ENCODE assay signal across 8 cellular contexts in the genomic region with DNA sequence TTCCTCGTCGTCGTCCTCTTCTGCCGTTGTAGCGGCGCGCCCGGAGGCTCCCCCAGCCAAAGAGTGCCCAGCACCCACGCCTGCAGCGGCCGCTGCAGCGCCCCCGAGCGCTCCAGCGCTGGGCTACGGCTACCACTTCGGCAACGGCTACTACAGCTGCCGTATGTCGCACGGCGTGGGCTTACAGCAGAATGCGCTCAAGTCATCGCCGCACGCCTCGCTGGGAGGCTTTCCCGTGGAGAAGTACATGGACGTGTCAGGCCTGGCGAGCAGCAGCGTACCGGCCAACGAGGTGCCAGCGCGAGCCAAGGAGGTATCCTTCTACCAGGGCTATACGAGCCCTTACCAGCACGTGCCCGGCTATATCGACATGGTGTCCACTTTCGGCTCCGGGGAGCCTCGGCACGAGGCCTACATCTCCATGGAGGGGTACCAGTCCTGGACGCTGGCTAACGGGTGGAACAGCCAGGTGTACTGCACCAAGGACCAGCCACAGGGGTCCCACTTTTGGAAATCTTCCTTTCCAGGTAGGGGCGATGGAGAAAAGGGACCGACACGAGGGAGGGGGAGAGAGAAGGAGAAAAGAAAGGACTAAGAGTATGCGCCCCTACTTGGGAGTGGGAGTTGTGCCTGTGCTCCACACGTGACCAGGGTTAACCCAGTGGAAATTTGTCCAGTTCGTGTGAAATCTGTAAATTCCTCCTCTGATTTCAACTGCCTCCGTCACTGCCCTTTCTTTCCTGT. TPM values are rescaled to one million over a fixed set of nuclear protein-coding genes. Genes with fewer than 3 reads are reported as not detected.
DNase-seq lines count a peak whose midpoint lies in the region; ATAC-seq, FAIRE-seq and TF ChIP-seq lines count a peak whose summit lies in the region.

No MANE protein-coding gene starts in this region.

- CTCF ChIA-PET in HepG2 (lab: Yijun Ruan, JAX; ENCODE audit: low intra/inter-chr PET ratio, low total read pairs): no interaction called here

- POLR2A ChIA-PET in HepG2 (lab: Yijun Ruan, JAX): no interaction called here

- TF ChIP-seq CTCF in 22Rv1 (IDR thresholded peaks at IDR 0.05): peak; percentile 37
- TF ChIP-seq CTCF in HepG2 (CRISPR knock-in tag; IDR thresholded peaks at IDR 0.05): no peak
- no peak for TF ChIP-seq CTCF in GM20000 (IDR thresholded peaks at IDR 0.05; ENCODE audit: extremely low read depth, missing control alignments)

- H3K4me3 ChIP-seq in SJSA1: peak overlapping the region; percentile 52
- peak overlapping the region in 1 of 3 experiments; percentile 34; a peak in 1 of 6 replicates for H3K4me3 ChIP-seq in HepG2 (replicated peaks in 1 of 3; ENCODE audit: insufficient read depth in 1 of 3, low read depth in 2 of 3, low read length in 3 of 3)
- H3K4me3 ChIP-seq in effector memory CD4-positive, alpha-beta T cell (ENCODE audit: insufficient read depth, low read depth, low read length, poor library complexity, severe bottlenecking): no peak overlapping the region

- H3K4me2 ChIP-seq in HepG2 (ENCODE audit: low read depth, low read length): no peak overlapping the region; the same call in 1 of the 2 replicates

- no peaks in the 10 kb centered on the region for H4K20me1 ChIP-seq in HepG2 (ENCODE audit: insufficient read depth, low read length)

- TF ChIP-seq EP300 in HepG2 (IDR thresholded peaks at IDR 0.05; ENCODE audit: low read depth in 2 of 2, low read length in 2 of 2) (no peak), HepG2 (CRISPR knock-in tag; IDR thresholded peaks at IDR 0.05; ENCODE audit: borderline replicate concordance) (no peak)

- no peak overlapping the region for H2AFZ ChIP-seq in HepG2 (ENCODE audit: low read length)

- WGBS in HepG2 (ENCODE audit: low lambda C conversion rate): 27% methylated on average over 45 of the region's 52 CpGs

- FAIRE-seq in HepG2 (lab: Jason Lieb, UNC): no peak

- intact Hi-C loops in HepG2 (cut with micrococcal nuclease; ENCODE audit: unreplicated experiment): no loop called here

- no peaks in the 10 kb centered on the region for H3K79me2 ChIP-seq in HepG2 (ENCODE audit: insufficient read depth, low read length)

- no peaks in the 10 kb centered on the region; the same call in 1 of the 2 replicates for H3K9me3 ChIP-seq in SJSA1 (replicated peaks)
- H3K9me3 ChIP-seq in HepG2 (ENCODE audit: low read length): no peaks in the 10 kb centered on the region
- H3K9me3 ChIP-seq in effector memory CD4-positive, alpha-beta T cell (ENCODE audit: control insufficient read depth, low read length): no peaks in the 10 kb centered on the region

- no peak for TF ChIP-seq POLR2A in HepG2 (IDR thresholded peaks at IDR 0.05; ENCODE audit: insufficient read depth in 1 of 2, low read depth in 2 of 2, low read length in 2 of 2)

- H3K9ac ChIP-seq in HepG2 (ENCODE audit: insufficient read depth, low read depth, low read length): no peak overlapping the region

- DNase-seq in DMS 273 treated with DMSO at 0.1 percent for 48 hours (lab: John Stamatoyannopoulos, UW): peak; percentile 28
- peak in 1 of 2 experiments; percentile 55 for DNase-seq in SJSA1 (ENCODE audit: low read depth in 1 of 2, low spot score in 2 of 2)
- DNase-seq in HepG2 (ENCODE audit: low spot score): no peak
- no peak for DNase-seq in GM20000 (ENCODE audit: low spot score)
- DNase-seq in effector memory CD4-positive, alpha-beta T cell: no peak
- no peak for DNase-seq in HuH-7.5 (ENCODE audit: low spot score)

- H3K36me3 ChIP-seq in SJSA1 (no peaks in the 10 kb centered on the region), HepG2 (replicated peaks in 1 of 2; ENCODE audit: control insufficient read depth in 1 of 2, insufficient read depth in 2 of 2, low read length in 2 of 2) (no peaks in the 10 kb centered on the region)
- no peaks in the 10 kb centered on the region for H3K36me3 ChIP-seq in effector memory CD4-positive, alpha-beta T cell (ENCODE audit: control insufficient read depth, insufficient read depth, low read length)

- no TSS peak for BruUV-seq in HepG2 (replicated peaks; lab: Mats Ljungman, UMichigan)

- peaks cover 78% of the 10 kb centered on the region for H3K27me3 ChIP-seq in SJSA1 (replicated peaks)
- H3K27me3 ChIP-seq in HepG2 (ENCODE audit: control insufficient read depth in 1 of 2, insufficient read depth in 2 of 2, low read length in 2 of 2): peaks cover 22 to 92% of the 10 kb centered on the region in 2 experiments
- peaks cover 87% of the 10 kb centered on the region for H3K27me3 ChIP-seq in effector memory CD4-positive, alpha-beta T cell (replicated peaks; ENCODE audit: control insufficient read depth, insufficient read depth, low read length, poor library complexity, severe bottlenecking)

- in situ Hi-C loops in HepG2 (cut with HindIII; ENCODE audit: extremely low pct_ligation_motif_present, low pct_unique_long_range_greater_than_20kb): no loop called here

- ATAC-seq in HepG2: no peak
- ATAC-seq in HG03039 (IDR thresholded peaks at IDR 0.05; ENCODE audit: unreplicated experiment): no peak

- no peak for TF ChIP-seq RAD21 in HepG2 (CRISPR knock-in tag; IDR thresholded peaks at IDR 0.05)

- H3K27ac ChIP-seq in 22Rv1 (no peak overlapping the region), SJSA1 (no peak overlapping the region), HepG2 (ENCODE audit: extremely low read length, insufficient read depth, low read length) (no peak overlapping the region)
- H3K27ac ChIP-seq in effector memory CD4-positive, alpha-beta T cell (ENCODE audit: insufficient read depth, low read length, poor library complexity, severe bottlenecking): no peak overlapping the region

- H3K4me1 ChIP-seq in SJSA1 (replicated peaks) (peaks cover 31% of the 10 kb centered on the region), HepG2 (ENCODE audit: insufficient read depth, low read length) (peaks cover 21% of the 10 kb centered on the region)
- H3K4me1 ChIP-seq in effector memory CD4-positive, alpha-beta T cell (ENCODE audit: control insufficient read depth, insufficient read depth, low read length, poor library complexity, severe bottlenecking): peaks cover 22% of the 10 kb centered on the region

RNA-seq across cellular contexts. Expression of gene HOXD13, which starts 0.8 kb away (rescaled TPM):
- 0.06 and 0.50 TPM in 2 replicates for total RNA-seq in SJSA1 (2014; rRNA removed; shearing (Covaris generic))
- total RNA-seq in HepG2 (2016; rRNA removed; fragmentation: Illumina TruSeq; extraction: Trizol): not detected in 2 replicates
- total RNA-seq in HepG2 (2016; cell fraction: cytosol; rRNA removed; fragmentation: Illumina TruSeq; extraction: Trizol; ENCODE audit: low read depth): not detected in 2 replicates
- total RNA-seq in HepG2 (2016; cell fraction: insoluble cytoplasmic fraction; rRNA removed; fragmentation: Illumina TruSeq; extraction: Trizol): not detected in 2 replicates
- total RNA-seq in HepG2 (2016; cell fraction: membrane; rRNA removed; fragmentation: Illumina TruSeq; extraction: Trizol): not detected in 2 replicates
- not detected in 2 replicates for total RNA-seq in HepG2 (2016; cell fraction: nucleus; rRNA removed; fragmentation: Illumina TruSeq; extraction: Trizol)
- polyA plus RNA-seq in HepG2 (2011; rRNA removed): not detected in 2 replicates
- polyA plus RNA-seq in HepG2 (2011; cell fraction: cytosol; rRNA removed): not detected in 2 replicates
- polyA plus RNA-seq in HepG2 (2011; cell fraction: nucleus; rRNA removed): not detected in 2 replicates
- polyA plus RNA-seq in HepG2 (2012): not detected in 2 replicates
- polyA plus RNA-seq in HepG2 (2016; cell fraction: cytosol; fragmentation: Illumina TruSeq; extraction: Trizol; ENCODE audit: low read depth): not detected in 2 replicates
- polyA plus RNA-seq in HepG2 (2016; cell fraction: insoluble cytoplasmic fraction; fragmentation: Illumina TruSeq; extraction: Trizol; ENCODE audit: low read depth): not detected in 2 replicates
- polyA plus RNA-seq in HepG2 (2016; cell fraction: membrane; fragmentation: Illumina TruSeq; extraction: Trizol; ENCODE audit: low read depth): not detected in 2 replicates
- not detected in 2 replicates for polyA plus RNA-seq in HepG2 (2016; cell fraction: nucleus; fragmentation: Illumina TruSeq; extraction: Trizol; ENCODE audit: insufficient read depth, low read depth)
- polyA minus RNA-seq in HepG2 (2011; rRNA and poly(A)+ RNA removed; ENCODE audit: low replicate concordance): not detected in 2 replicates
- polyA minus RNA-seq in HepG2 (2011; cell fraction: cytosol; rRNA and poly(A)+ RNA removed): not detected in 2 replicates
- not detected in 2 replicates for polyA minus RNA-seq in HepG2 (2011; cell fraction: nucleus; rRNA and poly(A)+ RNA removed)

RNA-seq across cellular contexts. Expression of gene HOXD12, which starts 6.3 kb away (rescaled TPM):
- 0.13 TPM in 1 of 2 replicates, not detected in the other for total RNA-seq in SJSA1 (2014; rRNA removed; shearing (Covaris generic))
- total RNA-seq in HepG2 (2016; rRNA removed; fragmentation: Illumina TruSeq; extraction: Trizol): not detected in 2 replicates
- not detected in 2 replicates for total RNA-seq in HepG2 (2016; cell fraction: cytosol; rRNA removed; fragmentation: Illumina TruSeq; extraction: Trizol; ENCODE audit: low read depth)
- total RNA-seq in HepG2 (2016; cell fraction: insoluble cytoplasmic fraction; rRNA removed; fragmentation: Illumina TruSeq; extraction: Trizol): not detected in 2 replicates
- total RNA-seq in HepG2 (2016; cell fraction: membrane; rRNA removed; fragmentation: Illumina TruSeq; extraction: Trizol): not detected in 2 replicates
- not detected in 2 replicates for total RNA-seq in HepG2 (2016; cell fraction: nucleus; rRNA removed; fragmentation: Illumina TruSeq; extraction: Trizol)
- not detected in 2 replicates for polyA plus RNA-seq in HepG2 (2011; rRNA removed)
- not detected in 2 replicates for polyA plus RNA-seq in HepG2 (2011; cell fraction: cytosol; rRNA removed)
- not detected in 2 replicates for polyA plus RNA-seq in HepG2 (2011; cell fraction: nucleus; rRNA removed)
- not detected in 2 replicates for polyA plus RNA-seq in HepG2 (2012)
- polyA plus RNA-seq in HepG2 (2016; cell fraction: cytosol; fragmentation: Illumina TruSeq; extraction: Trizol; ENCODE audit: low read depth): not detected in 2 replicates
- not detected in 2 replicates for polyA plus RNA-seq in HepG2 (2016; cell fraction: insoluble cytoplasmic fraction; fragmentation: Illumina TruSeq; extraction: Trizol; ENCODE audit: low read depth)
- not detected in 2 replicates for polyA plus RNA-seq in HepG2 (2016; cell fraction: membrane; fragmentation: Illumina TruSeq; extraction: Trizol; ENCODE audit: low read depth)
- not detected in 2 replicates for polyA plus RNA-seq in HepG2 (2016; cell fraction: nucleus; fragmentation: Illumina TruSeq; extraction: Trizol; ENCODE audit: insufficient read depth, low read depth)
- not detected in 2 replicates for polyA minus RNA-seq in HepG2 (2011; rRNA and poly(A)+ RNA removed; ENCODE audit: low replicate concordance)
- not detected in 2 replicates for polyA minus RNA-seq in HepG2 (2011; cell fraction: cytosol; rRNA and poly(A)+ RNA removed)
- not detected in 2 replicates for polyA minus RNA-seq in HepG2 (2011; cell fraction: nucleus; rRNA and poly(A)+ RNA removed)

RNA-seq across cellular contexts. Expression of gene EVX2, which starts 9.6 kb away (rescaled TPM):
- total RNA-seq in SJSA1 (2014; rRNA removed; shearing (Covaris generic)): not detected in 2 replicates
- total RNA-seq in HepG2 (2016; rRNA removed; fragmentation: Illumina TruSeq; extraction: Trizol): not detected in 2 replicates
- total RNA-seq in HepG2 (2016; cell fraction: cytosol; rRNA removed; fragmentation: Illumina TruSeq; extraction: Trizol; ENCODE audit: low read depth): not detected in 2 replicates
- not detected in 2 replicates for total RNA-seq in HepG2 (2016; cell fraction: insoluble cytoplasmic fraction; rRNA removed; fragmentation: Illumina TruSeq; extraction: Trizol)
- total RNA-seq in HepG2 (2016; cell fraction: membrane; rRNA removed; fragmentation: Illumina TruSeq; extraction: Trizol): not detected in 2 replicates
- total RNA-seq in HepG2 (2016; cell fraction: nucleus; rRNA removed; fragmentation: Illumina TruSeq; extraction: Trizol): not detected in 2 replicates
- polyA plus RNA-seq in HepG2 (2011; rRNA removed): not detected in 2 replicates
- not detected in 2 replicates for polyA plus RNA-seq in HepG2 (2011; cell fraction: cytosol; rRNA removed)
- not detected in 2 replicates for polyA plus RNA-seq in HepG2 (2011; cell fraction: nucleus; rRNA removed)
- polyA plus RNA-seq in HepG2 (2012): not detected in 2 replicates
- polyA plus RNA-seq in HepG2 (2016; cell fraction: cytosol; fragmentation: Illumina TruSeq; extraction: Trizol; ENCODE audit: low read depth): not detected in 2 replicates
- polyA plus RNA-seq in HepG2 (2016; cell fraction: insoluble cytoplasmic fraction; fragmentation: Illumina TruSeq; extraction: Trizol; ENCODE audit: low read depth): not detected in 2 replicates
- not detected in 2 replicates for polyA plus RNA-seq in HepG2 (2016; cell fraction: membrane; fragmentation: Illumina TruSeq; extraction: Trizol; ENCODE audit: low read depth)
- polyA plus RNA-seq in HepG2 (2016; cell fraction: nucleus; fragmentation: Illumina TruSeq; extraction: Trizol; ENCODE audit: insufficient read depth, low read depth): not detected in 2 replicates
- polyA minus RNA-seq in HepG2 (2011; rRNA and poly(A)+ RNA removed; ENCODE audit: low replicate concordance): not detected in 2 replicates
- not detected in 2 replicates for polyA minus RNA-seq in HepG2 (2011; cell fraction: cytosol; rRNA and poly(A)+ RNA removed)
- polyA minus RNA-seq in HepG2 (2011; cell fraction: nucleus; rRNA and poly(A)+ RNA removed): not detected in 2 replicates

RNA-seq across cellular contexts. Expression of gene HOXD11, which starts 13.8 kb away (rescaled TPM):
- total RNA-seq in SJSA1 (2014; rRNA removed; shearing (Covaris generic)): not detected in 2 replicates
- total RNA-seq in HepG2 (2016; rRNA removed; fragmentation: Illumina TruSeq; extraction: Trizol): not detected in 2 replicates
- not detected in 2 replicates for total RNA-seq in HepG2 (2016; cell fraction: cytosol; rRNA removed; fragmentation: Illumina TruSeq; extraction: Trizol; ENCODE audit: low read depth)
- total RNA-seq in HepG2 (2016; cell fraction: insoluble cytoplasmic fraction; rRNA removed; fragmentation: Illumina TruSeq; extraction: Trizol): not detected in 2 replicates
- total RNA-seq in HepG2 (2016; cell fraction: membrane; rRNA removed; fragmentation: Illumina TruSeq; extraction: Trizol): not detected in 2 replicates
- not detected in 2 replicates for total RNA-seq in HepG2 (2016; cell fraction: nucleus; rRNA removed; fragmentation: Illumina TruSeq; extraction: Trizol)
- polyA plus RNA-seq in HepG2 (2011; rRNA removed): not detected in 2 replicates
- polyA plus RNA-seq in HepG2 (2011; cell fraction: cytosol; rRNA removed): not detected in 2 replicates
- polyA plus RNA-seq in HepG2 (2011; cell fraction: nucleus; rRNA removed): not detected in 2 replicates
- polyA plus RNA-seq in HepG2 (2012): not detected in 2 replicates
- polyA plus RNA-seq in HepG2 (2016; cell fraction: cytosol; fragmentation: Illumina TruSeq; extraction: Trizol; ENCODE audit: low read depth): not detected in 2 replicates
- polyA plus RNA-seq in HepG2 (2016; cell fraction: insoluble cytoplasmic fraction; fragmentation: Illumina TruSeq; extraction: Trizol; ENCODE audit: low read depth): not detected in 2 replicates
- not detected in 2 replicates for polyA plus RNA-seq in HepG2 (2016; cell fraction: membrane; fragmentation: Illumina TruSeq; extraction: Trizol; ENCODE audit: low read depth)
- not detected in 2 replicates for polyA plus RNA-seq in HepG2 (2016; cell fraction: nucleus; fragmentation: Illumina TruSeq; extraction: Trizol; ENCODE audit: insufficient read depth, low read depth)
- 0.72 TPM in 1 of 2 replicates, not detected in the other for polyA minus RNA-seq in HepG2 (2011; rRNA and poly(A)+ RNA removed; ENCODE audit: low replicate concordance)
- polyA minus RNA-seq in HepG2 (2011; cell fraction: cytosol; rRNA and poly(A)+ RNA removed): not detected in 2 replicates
- not detected in 2 replicates for polyA minus RNA-seq in HepG2 (2011; cell fraction: nucleus; rRNA and poly(A)+ RNA removed)

RNA-seq across cellular contexts. Expression of gene HOXD10, which starts 23.3 kb away (rescaled TPM):
- not detected in 2 replicates for total RNA-seq in SJSA1 (2014; rRNA removed; shearing (Covaris generic))
- not detected in 2 replicates for total RNA-seq in HepG2 (2016; rRNA removed; fragmentation: Illumina TruSeq; extraction: Trizol)
- total RNA-seq in HepG2 (2016; cell fraction: cytosol; rRNA removed; fragmentation: Illumina TruSeq; extraction: Trizol; ENCODE audit: low read depth): not detected in 2 replicates
- not detected in 2 replicates for total RNA-seq in HepG2 (2016; cell fraction: insoluble cytoplasmic fraction; rRNA removed; fragmentation: Illumina TruSeq; extraction: Trizol)
- not detected in 2 replicates for total RNA-seq in HepG2 (2016; cell fraction: membrane; rRNA removed; fragmentation: Illumina TruSeq; extraction: Trizol)
- total RNA-seq in HepG2 (2016; cell fraction: nucleus; rRNA removed; fragmentation: Illumina TruSeq; extraction: Trizol): not detected in 2 replicates
- polyA plus RNA-seq in HepG2 (2011; rRNA removed): not detected in 2 replicates
- not detected in 2 replicates for polyA plus RNA-seq in HepG2 (2011; cell fraction: cytosol; rRNA removed)
- polyA plus RNA-seq in HepG2 (2011; cell fraction: nucleus; rRNA removed): not detected in 2 replicates
- polyA plus RNA-seq in HepG2 (2012): not detected in 2 replicates
- polyA plus RNA-seq in HepG2 (2016; cell fraction: cytosol; fragmentation: Illumina TruSeq; extraction: Trizol; ENCODE audit: low read depth): not detected in 2 replicates
- polyA plus RNA-seq in HepG2 (2016; cell fraction: insoluble cytoplasmic fraction; fragmentation: Illumina TruSeq; extraction: Trizol; ENCODE audit: low read depth): not detected in 2 replicates
- polyA plus RNA-seq in HepG2 (2016; cell fraction: membrane; fragmentation: Illumina TruSeq; extraction: Trizol; ENCODE audit: low read depth): not detected in 2 replicates
- not detected in 2 replicates for polyA plus RNA-seq in HepG2 (2016; cell fraction: nucleus; fragmentation: Illumina TruSeq; extraction: Trizol; ENCODE audit: insufficient read depth, low read depth)
- not detected in 2 replicates for polyA minus RNA-seq in HepG2 (2011; rRNA and poly(A)+ RNA removed; ENCODE audit: low replicate concordance)
- polyA minus RNA-seq in HepG2 (2011; cell fraction: cytosol; rRNA and poly(A)+ RNA removed): not detected in 2 replicates
- polyA minus RNA-seq in HepG2 (2011; cell fraction: nucleus; rRNA and poly(A)+ RNA removed): not detected in 2 replicates
